21 cellular contexts compared by ENCODE assay signal in genomic region chr18:32899819-32900218, GRCh38.
DNase-seq lines count a peak whose midpoint lies in the region; ATAC-seq and TF ChIP-seq lines count a peak whose summit lies in the region.
"Had no signal": no experiment of that assay in that cellular context is flagged by ENCODE, and none has a peak within 500 bp of the region (broad histone marks: within the 10 kb centered on the region; RNA-seq: fewer than 3 reads in every experiment).

No MANE protein-coding gene starts in this region.

- no peaks in the 10 kb centered on the region for H3K79me2 ChIP-seq in GM23248 (ENCODE audit: insufficient read depth)

- 0 out of 2 replicates have a peak, but pooled peaks have one; percentile 8 for TF ChIP-seq CTCF in LNCaP clone FGC (IDR thresholded peaks at IDR 0.05; ENCODE audit: control insufficient read depth, extremely low read depth, insufficient read depth)
- TF ChIP-seq CTCF in VCaP (conservative IDR thresholded peaks at IDR 0.05): peak; percentile 64
- no peak for TF ChIP-seq CTCF in fibroblast of villous mesenchyme (IDR thresholded peaks at IDR 0.05; ENCODE audit: insufficient read depth, low read depth, low read length)
- TF ChIP-seq CTCF in lower lobe of right lung (IDR thresholded peaks at IDR 0.05): no peak

- H3F3A ChIP-seq in GM23248 (ENCODE audit: insufficient read depth): no peaks in the 10 kb centered on the region

- DNase-seq in GM23248: peak; percentile 31
- DNase-seq in LNCaP clone FGC (ENCODE audit: low read depth): no peak
- DNase-seq in fibroblast of villous mesenchyme (ENCODE audit: low read depth): peak; percentile 2
- no peak for DNase-seq in lower lobe of right lung
- DNase-seq in NCI-H2029 treated with DMSO at 0.1 percent for 48 hours (lab: John Stamatoyannopoulos, UW): no peak
- no peak for DNase-seq in activated T-cell treated with anti-CD3 and anti-CD28 coated beads, Interleukin-2, amount 50 U/mL, for 48 hours
- DNase-seq: C1 segment of cervical spinal cord; DND-41; hypothalamus; left lung; NCI-H2081 treated with DMSO at 0.1 percent for 48 hours; NCI-H774; posterior cingulate gyrus; Right ventricle myocardium superior; stimulated activated CD4-positive, alpha-beta T cell treated with anti-CD3 and anti-CD28 coated beads, Interleukin-12 subunit alpha, Interleukin-12 subunit beta, amount 100 ng/mL, for 4 hours; stimulated activated naive CD8-positive, alpha-beta T cell treated with anti-CD3 and anti-CD28 coated beads, Interleukin-15, amount 100 ng/mL, for 72 hours had no signal

- H3K4me3 ChIP-seq in GM23248 (no peak overlapping the region), LNCaP clone FGC (ENCODE audit: low read depth, low read length) (no peak overlapping the region), fibroblast of villous mesenchyme (ENCODE audit: low read depth, low read length) (no peak overlapping the region), lower lobe of right lung (no peak overlapping the region)
- H3K4me3 ChIP-seq: coronary artery, esophagus muscularis mucosa, HAP-1, left lung had no signal

- H3K9me2 ChIP-seq in GM23248 (ENCODE audit: insufficient read depth): no peaks in the 10 kb centered on the region

- H3K27me3 ChIP-seq in GM23248 (replicated peaks; ENCODE audit: insufficient read depth): peaks cover 42% of the 10 kb centered on the region
- no peaks in the 10 kb centered on the region for H3K27me3 ChIP-seq in lower lobe of right lung (ENCODE audit: low read depth)
- H3K27me3 ChIP-seq: esophagus muscularis mucosa, left lung had no signal

- ATAC-seq in lower lobe of right lung (no peak), GM19467 (IDR thresholded peaks at IDR 0.05; ENCODE audit: unreplicated experiment) (no peak)
- ATAC-seq: left lung; stimulated activated naive CD8-positive, alpha-beta T cell treated with anti-CD3 and anti-CD28 coated beads, Interleukin-15, amount 100 ng/mL, for 72 hours had no signal

- in situ Hi-C loops in GM23248 (cut with MboI): no loop called here

- H3K4me1 ChIP-seq in GM23248 (ENCODE audit: insufficient read depth) (no peaks in the 10 kb centered on the region), lower lobe of right lung (no peaks in the 10 kb centered on the region)
- H3K4me1 ChIP-seq: esophagus muscularis mucosa, HAP-1, left lung had no signal

- no peak overlapping the region for H3K9ac ChIP-seq in GM23248

- no peak overlapping the region for H3K27ac ChIP-seq in GM23248
- no peak overlapping the region for H3K27ac ChIP-seq in VCaP
- no peak overlapping the region for H3K27ac ChIP-seq in lower lobe of right lung
- H3K27ac ChIP-seq: coronary artery, esophagus muscularis mucosa, left lung had no signal

- no peak overlapping the region for H2AFZ ChIP-seq in GM23248

- no peak overlapping the region for H3K4me2 ChIP-seq in GM23248 (ENCODE audit: unreplicated experiment)

- 11 to 12% methylated on average over 3 of the region's 3 CpGs for WGBS in GM23248 (ENCODE audit: low coverage in 1 of 2, low lambda C conversion rate in 2 of 2, missing lambda C conversion rate in 2 of 2), 2 experiments

- no peaks in the 10 kb centered on the region for H3K9me3 ChIP-seq in GM23248 (ENCODE audit: low read depth)
- peaks cover 8% of the 10 kb centered on the region for H3K9me3 ChIP-seq in lower lobe of right lung

- no peaks in the 10 kb centered on the region for H3K36me3 ChIP-seq in GM23248 (ENCODE audit: low read depth)
- H3K36me3 ChIP-seq in lower lobe of right lung: no peaks in the 10 kb centered on the region
- H3K36me3 ChIP-seq: esophagus muscularis mucosa, HAP-1, left lung had no signal

- no peaks in the 10 kb centered on the region for H4K20me1 ChIP-seq in GM23248 (ENCODE audit: insufficient read depth)

- intact Hi-C loops in lower lobe of right lung (cut with DNase I): no loop called here

Comparison
In these comparisons a context has a peak if more than half of its experiments do, and no peak if none do; other contexts are left out.
1. DNase-seq: peak in GM23248 (single experiment) and fibroblast of villous mesenchyme (single experiment); none in LNCaP clone FGC (single experiment), lower lobe of right lung (single experiment), NCI-H2029 treated with DMSO at 0.1 percent for 48 hours (single experiment) and activated T-cell treated with anti-CD3 and anti-CD28 coated beads, Interleukin-2, amount 50 U/mL, for 48 hours (0 of 2).
2. CTCF ChIP-seq: peak in LNCaP clone FGC (single experiment) and VCaP (single experiment); none in fibroblast of villous mesenchyme (single experiment) and lower lobe of right lung (single experiment).